Comparison of ENCODE assay signal across 1 cellular context in the genomic region with DNA sequence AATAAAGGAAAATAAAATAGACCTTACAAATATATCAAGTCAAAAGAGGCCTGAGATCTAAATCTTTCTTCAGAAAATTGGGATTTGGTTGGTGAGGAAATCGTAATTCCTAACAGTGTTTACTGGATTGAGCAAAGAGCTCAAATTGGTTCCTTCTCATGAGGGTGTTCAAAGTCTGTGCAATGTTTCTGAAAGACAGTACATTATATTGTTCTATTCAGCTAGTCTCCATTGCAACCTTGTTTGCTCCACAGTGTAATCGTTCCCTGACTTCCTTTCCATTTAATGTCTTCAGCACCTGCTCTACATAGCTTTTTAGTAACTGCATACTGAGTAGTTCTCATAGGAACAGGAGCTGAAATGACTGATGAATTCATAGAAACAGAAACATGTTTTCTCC.
A peak's percentile ranks its signal among the peaks of the same experiment; 100 is the strongest.
TF ChIP-seq lines count a peak whose summit lies in the region.

No MANE protein-coding gene starts in this region.

TF ChIP-seq in HepG2, 621 proteins besides CTCF, POLR2A, EP300 and RAD21 (continued from another document and continues in another):
- TF ChIP-seq, protein P1, sequence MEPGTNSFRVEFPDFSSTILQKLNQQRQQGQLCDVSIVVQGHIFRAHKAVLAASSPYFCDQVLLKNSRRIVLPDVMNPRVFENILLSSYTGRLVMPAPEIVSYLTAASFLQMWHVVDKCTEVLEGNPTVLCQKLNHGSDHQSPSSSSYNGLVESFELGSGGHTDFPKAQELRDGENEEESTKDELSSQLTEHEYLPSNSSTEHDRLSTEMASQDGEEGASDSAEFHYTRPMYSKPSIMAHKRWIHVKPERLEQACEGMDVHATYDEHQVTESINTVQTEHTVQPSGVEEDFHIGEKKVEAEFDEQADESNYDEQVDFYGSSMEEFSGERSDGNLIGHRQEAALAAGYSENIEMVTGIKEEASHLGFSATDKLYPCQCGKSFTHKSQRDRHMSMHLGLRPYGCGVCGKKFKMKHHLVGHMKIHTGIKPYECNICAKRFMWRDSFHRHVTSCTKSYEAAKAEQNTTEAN (CRISPR knock-in tag; conservative IDR thresholded peaks at IDR 0.05) = no peak
- TF ChIP-seq, protein P2, sequence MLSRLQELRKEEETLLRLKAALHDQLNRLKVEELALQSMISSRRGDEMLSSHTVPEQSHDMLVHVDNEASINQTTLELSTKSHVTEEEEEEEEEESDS (CRISPR knock-in tag; IDR thresholded peaks at IDR 0.05; ENCODE audit: borderline replicate concordance) = no peak
- TF ChIP-seq, protein P3, sequence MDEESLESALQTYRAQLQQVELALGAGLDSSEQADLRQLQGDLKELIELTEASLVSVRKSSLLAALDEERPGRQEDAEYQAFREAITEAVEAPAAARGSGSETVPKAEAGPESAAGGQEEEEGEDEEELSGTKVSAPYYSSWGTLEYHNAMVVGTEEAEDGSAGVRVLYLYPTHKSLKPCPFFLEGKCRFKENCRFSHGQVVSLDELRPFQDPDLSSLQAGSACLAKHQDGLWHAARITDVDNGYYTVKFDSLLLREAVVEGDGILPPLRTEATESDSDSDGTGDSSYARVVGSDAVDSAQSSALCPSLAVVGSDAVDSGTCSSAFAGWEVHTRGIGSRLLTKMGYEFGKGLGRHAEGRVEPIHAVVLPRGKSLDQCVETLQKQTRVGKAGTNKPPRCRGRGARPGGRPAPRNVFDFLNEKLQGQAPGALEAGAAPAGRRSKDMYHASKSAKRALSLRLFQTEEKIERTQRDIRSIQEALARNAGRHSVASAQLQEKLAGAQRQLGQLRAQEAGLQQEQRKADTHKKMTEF (CRISPR knock-in tag; IDR thresholded peaks at IDR 0.05) = no peak
- TF ChIP-seq ZNF644 (CRISPR knock-in tag; IDR thresholded peaks at IDR 0.05; ENCODE audit: low read depth) (0 out of 2 replicates have a peak, but pooled peaks have one; percentile 32), HMG20A (CRISPR knock-in tag; IDR thresholded peaks at IDR 0.05; ENCODE audit: borderline replicate concordance) (0 out of 2 replicates have a peak, but pooled peaks have one; percentile 21), PRMT3 (CRISPR knock-in tag; IDR thresholded peaks at IDR 0.05; ENCODE audit: borderline replicate concordance, low read depth) (no peak), JDP2 (CRISPR knock-in tag; IDR thresholded peaks at IDR 0.05; ENCODE audit: borderline replicate concordance) (no peak), NCOA2 (CRISPR knock-in tag; IDR thresholded peaks at IDR 0.05) (0 out of 2 replicates have a peak, but pooled peaks have one; percentile 24), HNF4G (IDR thresholded peaks at IDR 0.05; ENCODE audit: borderline replicate concordance, low read depth, low read length) (peak; percentile 24; the same call in 1 of the 2 replicates), HNF4G (CRISPR knock-in tag; IDR thresholded peaks at IDR 0.05; ENCODE audit: borderline replicate concordance, low read depth) (no peak), ELF3 (CRISPR knock-in tag; IDR thresholded peaks at IDR 0.05) (0 out of 2 replicates have a peak, but pooled peaks have one; percentile 10), CREM (IDR thresholded peaks at IDR 0.05) (peak; percentile 23; the same call in 1 of the 2 replicates), CREM (CRISPR knock-in tag; IDR thresholded peaks at IDR 0.05) (no peak), ZNF317 (CRISPR knock-in tag; IDR thresholded peaks at IDR 0.05) (no peak), HNF4A (CRISPR knock-in tag; IDR thresholded peaks at IDR 0.05) (peak; percentile 34; the same call in 1 of the 2 replicates), CCAR2 (optimal IDR thresholded peaks at IDR 0.05; ENCODE audit: low read depth, low read length) (no peak), ZNF383 (CRISPR knock-in tag; IDR thresholded peaks at IDR 0.05; ENCODE audit: borderline replicate concordance) (no peak), ZNF331 (CRISPR knock-in tag; IDR thresholded peaks at IDR 0.05) (no peak; the same call in 1 of the 2 replicates), ZNF326 (CRISPR knock-in tag; IDR thresholded peaks at IDR 0.05; ENCODE audit: borderline replicate concordance) (no peak), MTA3 (CRISPR knock-in tag; IDR thresholded peaks at IDR 0.05) (no peak), BCL6 (CRISPR knock-in tag; IDR thresholded peaks at IDR 0.05) (peak; percentile 35; the same call in 1 of the 2 replicates), GATAD2A (CRISPR knock-in tag; IDR thresholded peaks at IDR 0.05) (0 out of 2 replicates have a peak, but pooled peaks have one; percentile 17), ZNF737 (CRISPR knock-in tag; IDR thresholded peaks at IDR 0.05; ENCODE audit: borderline replicate concordance) (no peak), ZNF670 (CRISPR knock-in tag; IDR thresholded peaks at IDR 0.05; ENCODE audit: borderline replicate concordance) (no peak), FOXP1 (IDR thresholded peaks at IDR 0.05) (no peak), FOXP1 (CRISPR knock-in tag; IDR thresholded peaks at IDR 0.05) (peak; percentile 6; the same call in 1 of the 2 replicates), ZNF83 (CRISPR knock-in tag; IDR thresholded peaks at IDR 0.05; ENCODE audit: borderline replicate concordance) (no peak), BORCS8-MEF2B (CRISPR knock-in tag; IDR thresholded peaks at IDR 0.05) (no peak), SOX13 (IDR thresholded peaks at IDR 0.05) (no peak), SOX13 (CRISPR knock-in tag; conservative IDR thresholded peaks at IDR 0.05 in 1 of 2, IDR thresholded peaks at IDR 0.05 in 1 of 2) (peak in 1 of 2 experiments; percentile 62; a peak in 1 of 4 replicates), PHF20 (CRISPR knock-in tag; IDR thresholded peaks at IDR 0.05) (no peak), KDM5A (IDR thresholded peaks at IDR 0.05; ENCODE audit: borderline replicate concordance, low read length) (no peak), SOX5 (CRISPR knock-in tag; IDR thresholded peaks at IDR 0.05; ENCODE audit: borderline replicate concordance) (peak; percentile 24; the same call in 1 of the 2 replicates), ZFP36L1 (CRISPR knock-in tag; IDR thresholded peaks at IDR 0.05) (no peak), TRIM24 (CRISPR knock-in tag; IDR thresholded peaks at IDR 0.05) (no peak)
- TF ChIP-seq, protein P4, sequence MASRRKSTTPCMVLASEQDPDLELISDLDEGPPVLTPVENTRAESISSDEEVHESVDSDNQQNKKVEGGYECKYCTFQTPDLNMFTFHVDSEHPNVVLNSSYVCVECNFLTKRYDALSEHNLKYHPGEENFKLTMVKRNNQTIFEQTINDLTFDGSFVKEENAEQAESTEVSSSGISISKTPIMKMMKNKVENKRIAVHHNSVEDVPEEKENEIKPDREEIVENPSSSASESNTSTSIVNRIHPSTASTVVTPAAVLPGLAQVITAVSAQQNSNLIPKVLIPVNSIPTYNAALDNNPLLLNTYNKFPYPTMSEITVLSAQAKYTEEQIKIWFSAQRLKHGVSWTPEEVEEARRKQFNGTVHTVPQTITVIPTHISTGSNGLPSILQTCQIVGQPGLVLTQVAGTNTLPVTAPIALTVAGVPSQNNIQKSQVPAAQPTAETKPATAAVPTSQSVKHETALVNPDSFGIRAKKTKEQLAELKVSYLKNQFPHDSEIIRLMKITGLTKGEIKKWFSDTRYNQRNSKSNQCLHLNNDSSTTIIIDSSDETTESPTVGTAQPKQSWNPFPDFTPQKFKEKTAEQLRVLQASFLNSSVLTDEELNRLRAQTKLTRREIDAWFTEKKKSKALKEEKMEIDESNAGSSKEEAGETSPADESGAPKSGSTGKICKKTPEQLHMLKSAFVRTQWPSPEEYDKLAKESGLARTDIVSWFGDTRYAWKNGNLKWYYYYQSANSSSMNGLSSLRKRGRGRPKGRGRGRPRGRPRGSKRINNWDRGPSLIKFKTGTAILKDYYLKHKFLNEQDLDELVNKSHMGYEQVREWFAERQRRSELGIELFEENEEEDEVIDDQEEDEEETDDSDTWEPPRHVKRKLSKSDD (CRISPR knock-in tag; IDR thresholded peaks at IDR 0.05; ENCODE audit: low read depth) = no peak
- TF ChIP-seq, protein P5, sequence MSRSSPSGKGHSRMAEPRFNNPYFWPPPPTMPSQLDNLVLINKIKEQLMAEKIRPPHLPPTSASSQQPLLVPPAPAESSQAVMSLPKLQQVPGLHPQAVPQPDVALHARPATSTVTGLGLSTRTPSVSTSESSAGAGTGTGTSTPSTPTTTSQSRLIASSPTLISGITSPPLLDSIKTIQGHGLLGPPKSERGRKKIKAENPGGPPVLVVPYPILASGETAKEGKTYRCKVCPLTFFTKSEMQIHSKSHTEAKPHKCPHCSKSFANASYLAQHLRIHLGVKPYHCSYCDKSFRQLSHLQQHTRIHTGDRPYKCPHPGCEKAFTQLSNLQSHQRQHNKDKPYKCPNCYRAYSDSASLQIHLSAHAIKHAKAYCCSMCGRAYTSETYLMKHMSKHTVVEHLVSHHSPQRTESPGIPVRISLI (CRISPR knock-in tag; IDR thresholded peaks at IDR 0.05; ENCODE audit: borderline replicate concordance) = no peak
- TF ChIP-seq, protein P6, sequence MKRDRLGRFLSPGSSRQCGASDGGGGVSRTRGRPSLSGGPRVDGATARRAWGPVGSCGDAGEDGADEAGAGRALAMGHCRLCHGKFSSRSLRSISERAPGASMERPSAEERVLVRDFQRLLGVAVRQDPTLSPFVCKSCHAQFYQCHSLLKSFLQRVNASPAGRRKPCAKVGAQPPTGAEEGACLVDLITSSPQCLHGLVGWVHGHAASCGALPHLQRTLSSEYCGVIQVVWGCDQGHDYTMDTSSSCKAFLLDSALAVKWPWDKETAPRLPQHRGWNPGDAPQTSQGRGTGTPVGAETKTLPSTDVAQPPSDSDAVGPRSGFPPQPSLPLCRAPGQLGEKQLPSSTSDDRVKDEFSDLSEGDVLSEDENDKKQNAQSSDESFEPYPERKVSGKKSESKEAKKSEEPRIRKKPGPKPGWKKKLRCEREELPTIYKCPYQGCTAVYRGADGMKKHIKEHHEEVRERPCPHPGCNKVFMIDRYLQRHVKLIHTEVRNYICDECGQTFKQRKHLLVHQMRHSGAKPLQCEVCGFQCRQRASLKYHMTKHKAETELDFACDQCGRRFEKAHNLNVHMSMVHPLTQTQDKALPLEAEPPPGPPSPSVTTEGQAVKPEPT (CRISPR knock-in tag; IDR thresholded peaks at IDR 0.05; ENCODE audit: low read depth) = no peak
- TF ChIP-seq, protein P7, sequence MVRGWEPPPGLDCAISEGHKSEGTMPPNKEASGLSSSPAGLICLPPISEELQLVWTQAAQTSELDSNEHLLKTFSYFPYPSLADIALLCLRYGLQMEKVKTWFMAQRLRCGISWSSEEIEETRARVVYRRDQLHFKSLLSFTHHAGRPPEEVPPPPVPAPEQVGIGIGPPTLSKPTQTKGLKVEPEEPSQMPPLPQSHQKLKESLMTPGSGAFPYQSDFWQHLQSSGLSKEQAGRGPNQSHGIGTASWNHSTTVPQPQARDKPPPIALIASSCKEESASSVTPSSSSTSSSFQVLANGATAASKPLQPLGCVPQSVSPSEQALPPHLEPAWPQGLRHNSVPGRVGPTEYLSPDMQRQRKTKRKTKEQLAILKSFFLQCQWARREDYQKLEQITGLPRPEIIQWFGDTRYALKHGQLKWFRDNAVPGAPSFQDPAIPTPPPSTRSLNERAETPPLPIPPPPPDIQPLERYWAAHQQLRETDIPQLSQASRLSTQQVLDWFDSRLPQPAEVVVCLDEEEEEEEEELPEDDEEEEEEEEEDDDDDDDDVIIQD (CRISPR knock-in tag; IDR thresholded peaks at IDR 0.05; ENCODE audit: low read depth) = 0 out of 2 replicates have a peak, but pooled peaks have one; percentile 26
- TF ChIP-seq, protein P8, sequence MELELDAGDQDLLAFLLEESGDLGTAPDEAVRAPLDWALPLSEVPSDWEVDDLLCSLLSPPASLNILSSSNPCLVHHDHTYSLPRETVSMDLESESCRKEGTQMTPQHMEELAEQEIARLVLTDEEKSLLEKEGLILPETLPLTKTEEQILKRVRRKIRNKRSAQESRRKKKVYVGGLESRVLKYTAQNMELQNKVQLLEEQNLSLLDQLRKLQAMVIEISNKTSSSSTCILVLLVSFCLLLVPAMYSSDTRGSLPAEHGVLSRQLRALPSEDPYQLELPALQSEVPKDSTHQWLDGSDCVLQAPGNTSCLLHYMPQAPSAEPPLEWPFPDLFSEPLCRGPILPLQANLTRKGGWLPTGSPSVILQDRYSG (CRISPR knock-in tag; IDR thresholded peaks at IDR 0.05) = no peak
- TF ChIP-seq, protein P9, sequence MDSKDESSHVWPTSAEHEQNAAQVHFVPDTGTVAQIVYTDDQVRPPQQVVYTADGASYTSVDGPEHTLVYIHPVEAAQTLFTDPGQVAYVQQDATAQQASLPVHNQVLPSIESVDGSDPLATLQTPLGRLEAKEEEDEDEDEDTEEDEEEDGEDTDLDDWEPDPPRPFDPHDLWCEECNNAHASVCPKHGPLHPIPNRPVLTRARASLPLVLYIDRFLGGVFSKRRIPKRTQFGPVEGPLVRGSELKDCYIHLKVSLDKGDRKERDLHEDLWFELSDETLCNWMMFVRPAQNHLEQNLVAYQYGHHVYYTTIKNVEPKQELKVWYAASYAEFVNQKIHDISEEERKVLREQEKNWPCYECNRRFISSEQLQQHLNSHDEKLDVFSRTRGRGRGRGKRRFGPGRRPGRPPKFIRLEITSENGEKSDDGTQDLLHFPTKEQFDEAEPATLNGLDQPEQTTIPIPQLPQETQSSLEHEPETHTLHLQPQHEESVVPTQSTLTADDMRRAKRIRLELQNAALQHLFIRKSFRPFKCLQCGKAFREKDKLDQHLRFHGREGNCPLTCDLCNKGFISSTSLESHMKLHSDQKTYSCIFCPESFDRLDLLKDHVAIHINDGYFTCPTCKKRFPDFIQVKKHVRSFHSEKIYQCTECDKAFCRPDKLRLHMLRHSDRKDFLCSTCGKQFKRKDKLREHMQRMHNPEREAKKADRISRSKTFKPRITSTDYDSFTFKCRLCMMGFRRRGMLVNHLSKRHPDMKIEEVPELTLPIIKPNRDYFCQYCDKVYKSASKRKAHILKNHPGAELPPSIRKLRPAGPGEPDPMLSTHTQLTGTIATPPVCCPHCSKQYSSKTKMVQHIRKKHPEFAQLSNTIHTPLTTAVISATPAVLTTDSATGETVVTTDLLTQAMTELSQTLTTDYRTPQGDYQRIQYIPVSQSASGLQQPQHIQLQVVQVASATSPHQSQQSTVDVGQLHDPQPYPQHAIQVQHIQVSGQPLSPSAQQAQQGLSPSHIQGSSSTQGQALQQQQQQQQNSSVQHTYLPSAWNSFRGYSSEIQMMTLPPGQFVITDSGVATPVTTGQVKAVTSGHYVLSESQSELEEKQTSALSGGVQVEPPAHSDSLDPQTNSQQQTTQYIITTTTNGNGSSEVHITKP (CRISPR knock-in tag; IDR thresholded peaks at IDR 0.05; ENCODE audit: low read depth) = no peak
- TF ChIP-seq, protein P10, sequence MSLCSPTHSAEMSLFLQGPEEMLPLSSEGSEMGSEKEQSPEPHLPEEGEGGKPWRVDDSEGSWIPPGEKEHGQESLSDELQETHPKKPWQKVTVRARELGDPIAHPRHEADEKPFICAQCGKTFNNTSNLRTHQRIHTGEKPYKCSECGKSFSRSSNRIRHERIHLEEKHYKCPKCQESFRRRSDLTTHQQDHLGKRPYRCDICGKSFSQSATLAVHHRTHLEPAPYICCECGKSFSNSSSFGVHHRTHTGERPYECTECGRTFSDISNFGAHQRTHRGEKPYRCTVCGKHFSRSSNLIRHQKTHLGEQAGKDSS (CRISPR knock-in tag; IDR thresholded peaks at IDR 0.05; ENCODE audit: borderline replicate concordance, low read depth) = no peak
